ENCODE assay signal across 1 cellular context in the genomic region with DNA sequence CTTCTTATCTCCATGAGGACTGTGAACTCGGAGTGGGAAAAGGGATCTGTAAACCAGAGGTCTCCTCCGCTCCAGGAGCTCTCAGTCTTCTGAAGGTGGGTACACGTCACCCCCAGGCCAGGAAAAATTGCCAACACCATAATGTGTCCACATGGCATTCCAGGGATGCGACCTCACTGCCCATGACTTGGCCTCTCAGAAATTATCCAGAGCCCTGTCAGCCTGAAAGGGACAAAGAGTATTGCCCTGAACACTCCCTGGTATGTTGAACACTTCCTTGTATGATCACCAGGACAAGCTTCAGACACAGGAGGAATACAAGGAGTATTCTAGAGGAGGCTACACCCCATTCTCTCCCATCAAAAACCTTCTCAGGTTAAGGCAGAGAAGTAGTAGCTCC.
TF ChIP-seq lines count a peak whose summit lies in the region.

No MANE protein-coding gene starts in this region.

TF ChIP-seq in GM23338, 12 proteins besides CTCF, POLR2A, EP300 and RAD21 (continued from another document):
- TF ChIP-seq, protein P1, sequence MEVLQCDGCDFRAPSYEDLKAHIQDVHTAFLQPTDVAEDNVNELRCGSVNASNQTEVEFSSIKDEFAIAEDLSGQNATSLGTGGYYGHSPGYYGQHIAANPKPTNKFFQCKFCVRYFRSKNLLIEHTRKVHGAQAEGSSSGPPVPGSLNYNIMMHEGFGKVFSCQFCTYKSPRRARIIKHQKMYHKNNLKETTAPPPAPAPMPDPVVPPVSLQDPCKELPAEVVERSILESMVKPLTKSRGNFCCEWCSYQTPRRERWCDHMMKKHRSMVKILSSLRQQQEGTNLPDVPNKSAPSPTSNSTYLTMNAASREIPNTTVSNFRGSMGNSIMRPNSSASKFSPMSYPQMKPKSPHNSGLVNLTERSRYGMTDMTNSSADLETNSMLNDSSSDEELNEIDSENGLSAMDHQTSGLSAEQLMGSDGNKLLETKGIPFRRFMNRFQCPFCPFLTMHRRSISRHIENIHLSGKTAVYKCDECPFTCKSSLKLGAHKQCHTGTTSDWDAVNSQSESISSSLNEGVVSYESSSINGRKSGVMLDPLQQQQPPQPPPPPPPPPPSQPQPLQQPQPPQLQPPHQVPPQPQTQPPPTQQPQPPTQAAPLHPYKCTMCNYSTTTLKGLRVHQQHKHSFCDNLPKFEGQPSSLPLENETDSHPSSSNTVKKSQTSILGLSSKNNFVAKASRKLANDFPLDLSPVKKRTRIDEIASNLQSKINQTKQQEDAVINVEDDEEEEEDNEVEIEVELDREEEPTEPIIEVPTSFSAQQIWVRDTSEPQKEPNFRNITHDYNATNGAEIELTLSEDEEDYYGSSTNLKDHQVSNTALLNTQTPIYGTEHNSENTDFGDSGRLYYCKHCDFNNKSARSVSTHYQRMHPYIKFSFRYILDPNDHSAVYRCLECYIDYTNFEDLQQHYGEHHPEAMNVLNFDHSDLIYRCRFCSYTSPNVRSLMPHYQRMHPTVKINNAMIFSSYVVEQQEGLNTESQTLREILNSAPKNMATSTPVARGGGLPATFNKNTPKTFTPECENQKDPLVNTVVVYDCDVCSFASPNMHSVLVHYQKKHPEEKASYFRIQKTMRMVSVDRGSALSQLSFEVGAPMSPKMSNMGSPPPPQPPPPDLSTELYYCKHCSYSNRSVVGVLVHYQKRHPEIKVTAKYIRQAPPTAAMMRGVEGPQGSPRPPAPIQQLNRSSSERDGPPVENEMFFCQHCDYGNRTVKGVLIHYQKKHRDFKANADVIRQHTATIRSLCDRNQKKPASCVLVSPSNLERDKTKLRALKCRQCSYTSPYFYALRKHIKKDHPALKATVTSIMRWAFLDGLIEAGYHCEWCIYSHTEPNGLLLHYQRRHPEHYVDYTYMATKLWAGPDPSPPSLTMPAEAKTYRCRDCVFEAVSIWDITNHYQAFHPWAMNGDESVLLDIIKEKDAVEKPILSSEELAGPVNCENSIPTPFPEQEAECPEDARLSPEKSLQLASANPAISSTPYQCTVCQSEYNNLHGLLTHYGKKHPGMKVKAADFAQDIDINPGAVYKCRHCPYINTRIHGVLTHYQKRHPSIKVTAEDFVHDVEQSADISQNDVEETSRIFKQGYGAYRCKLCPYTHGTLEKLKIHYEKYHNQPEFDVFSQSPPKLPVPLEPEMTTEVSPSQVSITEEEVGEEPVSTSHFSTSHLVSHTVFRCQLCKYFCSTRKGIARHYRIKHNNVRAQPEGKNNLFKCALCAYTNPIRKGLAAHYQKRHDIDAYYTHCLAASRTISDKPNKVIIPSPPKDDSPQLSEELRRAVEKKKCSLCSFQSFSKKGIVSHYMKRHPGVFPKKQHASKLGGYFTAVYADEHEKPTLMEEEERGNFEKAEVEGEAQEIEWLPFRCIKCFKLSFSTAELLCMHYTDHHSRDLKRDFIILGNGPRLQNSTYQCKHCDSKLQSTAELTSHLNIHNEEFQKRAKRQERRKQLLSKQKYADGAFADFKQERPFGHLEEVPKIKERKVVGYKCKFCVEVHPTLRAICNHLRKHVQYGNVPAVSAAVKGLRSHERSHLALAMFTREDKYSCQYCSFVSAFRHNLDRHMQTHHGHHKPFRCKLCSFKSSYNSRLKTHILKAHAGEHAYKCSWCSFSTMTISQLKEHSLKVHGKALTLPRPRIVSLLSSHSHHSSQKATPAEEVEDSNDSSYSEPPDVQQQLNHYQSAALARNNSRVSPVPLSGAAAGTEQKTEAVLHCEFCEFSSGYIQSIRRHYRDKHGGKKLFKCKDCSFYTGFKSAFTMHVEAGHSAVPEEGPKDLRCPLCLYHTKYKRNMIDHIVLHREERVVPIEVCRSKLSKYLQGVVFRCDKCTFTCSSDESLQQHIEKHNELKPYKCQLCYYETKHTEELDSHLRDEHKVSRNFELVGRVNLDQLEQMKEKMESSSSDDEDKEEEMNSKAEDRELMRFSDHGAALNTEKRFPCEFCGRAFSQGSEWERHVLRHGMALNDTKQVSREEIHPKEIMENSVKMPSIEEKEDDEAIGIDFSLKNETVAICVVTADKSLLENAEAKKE (CRISPR knock-in tag; IDR thresholded peaks at IDR 0.05): no peak
- TF ChIP-seq NANOG (IDR thresholded peaks at IDR 0.05; ENCODE audit: borderline replicate concordance) (no peak), EZH2phosphoT487 (IDR thresholded peaks at IDR 0.05; ENCODE audit: unreplicated experiment) (no peak), ZNF331 (CRISPR knock-in tag; IDR thresholded peaks at IDR 0.05; ENCODE audit: low read depth) (no peak), ZNF114 (CRISPR knock-in tag; IDR thresholded peaks at IDR 0.05) (no peak), REST (IDR thresholded peaks at IDR 0.05; ENCODE audit: unreplicated experiment) (no peak), STAT1 (IDR thresholded peaks at IDR 0.05; ENCODE audit: unreplicated experiment) (no peak), POLR2AphosphoS5 (IDR thresholded peaks at IDR 0.05; ENCODE audit: low read depth) (no peak), CREB1 (CRISPR knock-in tag; IDR thresholded peaks at IDR 0.05; ENCODE audit: low read depth) (no peak)
